17 cellular contexts compared by ENCODE assay signal in genomic region chr10:119358567-119358966, GRCh38.
A peak's percentile ranks its signal among the peaks of the same experiment; 100 is the strongest.
DNase-seq lines count a peak whose midpoint lies in the region; ATAC-seq and TF ChIP-seq lines count a peak whose summit lies in the region.
"Had no signal": no experiment of that assay in that cellular context is flagged by ENCODE, and none has a peak within 500 bp of the region (broad histone marks: within the 10 kb centered on the region; RNA-seq: fewer than 3 reads in every experiment).

No MANE protein-coding gene starts in this region.

- H3K18ac ChIP-seq in neuronal stem cell (ENCODE audit: low read length): peak overlapping the region; percentile 35

- no peaks in the 10 kb centered on the region for H3K79me1 ChIP-seq in neuronal stem cell (ENCODE audit: low read depth, low read length)

- DNase-seq in left ventricle myocardium inferior (no peak), cardiac septum (ENCODE audit: low spot score) (no peak), neuronal stem cell (ENCODE audit: low spot score) (no peak), thyroid gland (no peak), Calu3 (no peak)
- no peak for DNase-seq in central memory CD8-positive, alpha-beta T cell (ENCODE audit: low spot score in 2 of 2)
- DNase-seq: BE2C; CD4-positive, alpha-beta memory T cell; DMS153; DND-41; GDM1; HCEC 1CT; HFFc6; IMR-90 had no signal

- no peak overlapping the region for H3K9ac ChIP-seq in neuronal stem cell (ENCODE audit: low read depth, low read length, poor library complexity)

- H3K4me3 ChIP-seq in left ventricle myocardium inferior (no peak overlapping the region), neuronal stem cell (ENCODE audit: low read length in 2 of 2) (no peak overlapping the region), thyroid gland (replicated peaks in 1 of 3) (no peak overlapping the region)

- H3K27ac ChIP-seq in left ventricle myocardium inferior (replicated peaks): peak overlapping the region; percentile 91
- no peak overlapping the region for H3K27ac ChIP-seq in neuronal stem cell (replicated peaks; ENCODE audit: low read length)
- peak overlapping the region in 2 of 3 donors; percentile 56 to 58 for H3K27ac ChIP-seq in thyroid gland
- H3K27ac ChIP-seq: C4-2B had no signal

- peaks cover 62% of the 10 kb centered on the region for H3K4me1 ChIP-seq in left ventricle myocardium inferior
- H3K4me1 ChIP-seq in neuronal stem cell (ENCODE audit: control insufficient read depth in 2 of 2, insufficient read depth in 1 of 2, low read depth in 1 of 2, low read length in 2 of 2): peaks cover 0 to 4% of the 10 kb centered on the region in 2 donors
- peaks cover 16 to 40% of the 10 kb centered on the region in 2 donors for H3K4me1 ChIP-seq in thyroid gland
- H3K4me1 ChIP-seq: BE2C had no signal

- H3K4me3 Mint-ChIP-seq in central memory CD8-positive, alpha-beta T cell: no peak overlapping the region
- no peak overlapping the region for H3K4me3 Mint-ChIP-seq in Calu3 (ENCODE audit: low read depth, unreplicated experiment)
- H3K4me3 Mint-ChIP-seq: CD4-positive, alpha-beta memory T cell; HFFc6 had no signal

- TF ChIP-seq CTCF in left ventricle myocardium inferior (IDR thresholded peaks at IDR 0.05; ENCODE audit: borderline replicate concordance) (no peak), thyroid gland (IDR thresholded peaks at IDR 0.05) (no peak), Calu3 (IDR thresholded peaks at IDR 0.05; ENCODE audit: unreplicated experiment) (no peak)

- H3K4me2 ChIP-seq in neuronal stem cell (ENCODE audit: insufficient read depth, low read length, poor library complexity, severe bottlenecking): no peak overlapping the region

- intact Hi-C loops in left ventricle myocardium inferior (cut with micrococcal nuclease) (no loop called here), cardiac septum (cut with DNase I) (loop anchor here (2.0 kb wide), 1 partner anchor 20 kb away; no protein-coding TSS in a partner anchor), thyroid gland (cut with DNase I) (no loop called here), Calu3 (cut with micrococcal nuclease; ENCODE audit: unreplicated experiment) (no loop called here)

- H3K36me3 ChIP-seq in left ventricle myocardium inferior (peaks cover 6% of the 10 kb centered on the region), neuronal stem cell (replicated peaks in 1 of 2; ENCODE audit: control insufficient read depth in 2 of 2, insufficient read depth in 2 of 2, low read length in 2 of 2) (no peaks in the 10 kb centered on the region), thyroid gland (no peaks in the 10 kb centered on the region)
- H3K36me3 ChIP-seq: BE2C had no signal

- BruUV-seq in Calu3 (replicated peaks; lab: Mats Ljungman, UMichigan): no TSS peak

- H4K91ac ChIP-seq in neuronal stem cell (ENCODE audit: low read depth, low read length, poor library complexity): no peak overlapping the region

- peaks cover 14% of the 10 kb centered on the region for H3K9me3 Mint-ChIP-seq in central memory CD8-positive, alpha-beta T cell
- peaks cover 9% of the 10 kb centered on the region for H3K9me3 Mint-ChIP-seq in Calu3 (ENCODE audit: low read depth, unreplicated experiment)

- no peak overlapping the region for H4K8ac ChIP-seq in neuronal stem cell (ENCODE audit: low read depth, low read length)

- H2BK15ac ChIP-seq in neuronal stem cell (ENCODE audit: low read length): no peak overlapping the region

- H3K27ac Mint-ChIP-seq in central memory CD8-positive, alpha-beta T cell (ENCODE audit: low read depth): peak overlapping the region; percentile 32
- no peak overlapping the region for H3K27ac Mint-ChIP-seq in Calu3 (ENCODE audit: unreplicated experiment)
- H3K27ac Mint-ChIP-seq: CD4-positive, alpha-beta memory T cell; HFFc6 had no signal

- H2AK5ac ChIP-seq in neuronal stem cell (ENCODE audit: low read depth, low read length): peak overlapping the region; percentile 68

- WGBS in neuronal stem cell (ENCODE audit: extremely low coverage in 2 of 2, insufficient read length in 2 of 2, insufficient replicate concordance in 1 of 2), 2 donors: no CpG with 5 or more reads among the region's 2 CpGs
- 100% methylated on average over 2 of the region's 2 CpGs for WGBS in thyroid gland, 2 donors

- H3K23ac ChIP-seq in neuronal stem cell (ENCODE audit: low read depth, low read length, poor library complexity): no peak overlapping the region

- ATAC-seq in central memory CD8-positive, alpha-beta T cell (replicated peaks; ENCODE audit: extremely low read depth, poor library complexity, severe bottlenecking): no peak
- ATAC-seq in HG03520 (IDR thresholded peaks at IDR 0.05; ENCODE audit: unreplicated experiment) (no peak), GM21515 (IDR thresholded peaks at IDR 0.05; ENCODE audit: unreplicated experiment) (no peak)

- peaks cover 2% of the 10 kb centered on the region for H3K36me3 Mint-ChIP-seq in central memory CD8-positive, alpha-beta T cell (ENCODE audit: insufficient read depth)
- peaks cover 4% of the 10 kb centered on the region for H3K36me3 Mint-ChIP-seq in Calu3 (ENCODE audit: insufficient read depth, unreplicated experiment)

- no peak overlapping the region for H2BK5ac ChIP-seq in neuronal stem cell (ENCODE audit: low read length)

- H3K4me1 Mint-ChIP-seq in central memory CD8-positive, alpha-beta T cell: peaks cover 17% of the 10 kb centered on the region
- no peaks in the 10 kb centered on the region for H3K4me1 Mint-ChIP-seq in Calu3 (ENCODE audit: low read depth, unreplicated experiment)

- H3K4ac ChIP-seq in neuronal stem cell (ENCODE audit: low read length): no peak overlapping the region

- CTCF ChIA-PET in Calu3 (lab: Charles Lee): no interaction called here

- H2BK12ac ChIP-seq in neuronal stem cell (ENCODE audit: low read length): no peak overlapping the region

- H3K9me3 ChIP-seq in left ventricle myocardium inferior (replicated peaks): peaks cover 8% of the 10 kb centered on the region
- peaks cover 3 to 20% of the 10 kb centered on the region in 2 donors for H3K9me3 ChIP-seq in neuronal stem cell (replicated peaks in 1 of 2; ENCODE audit: control insufficient read depth in 2 of 2, insufficient read depth in 1 of 2, low read depth in 1 of 2, low read length in 2 of 2)
- H3K9me3 ChIP-seq in thyroid gland: no peaks in the 10 kb centered on the region

- H3K27me3 ChIP-seq in left ventricle myocardium inferior (ENCODE audit: low read depth) (no peaks in the 10 kb centered on the region), neuronal stem cell (ENCODE audit: control insufficient read depth in 3 of 3, insufficient read depth in 3 of 3, low read depth in 1 of 3, low read length in 3 of 3) (no peaks in the 10 kb centered on the region), thyroid gland (no peaks in the 10 kb centered on the region)
- H3K27me3 ChIP-seq: BE2C had no signal

- no peak overlapping the region for H3K14ac ChIP-seq in neuronal stem cell (ENCODE audit: low read length)

- no peak for TF ChIP-seq POLR2A in thyroid gland (IDR thresholded peaks at IDR 0.05)

- no peak overlapping the region for H2AFZ ChIP-seq in neuronal stem cell (ENCODE audit: low read length)

- H3K27me3 Mint-ChIP-seq in central memory CD8-positive, alpha-beta T cell: no peaks in the 10 kb centered on the region
- no peaks in the 10 kb centered on the region for H3K27me3 Mint-ChIP-seq in Calu3 (ENCODE audit: unreplicated experiment)
- H3K27me3 Mint-ChIP-seq: CD4-positive, alpha-beta memory T cell had no signal

- peak overlapping the region; percentile 20 for H2BK120ac ChIP-seq in neuronal stem cell (ENCODE audit: low read depth, low read length)
